ENCODE assay signal across 1 cellular context in the genomic region with DNA sequence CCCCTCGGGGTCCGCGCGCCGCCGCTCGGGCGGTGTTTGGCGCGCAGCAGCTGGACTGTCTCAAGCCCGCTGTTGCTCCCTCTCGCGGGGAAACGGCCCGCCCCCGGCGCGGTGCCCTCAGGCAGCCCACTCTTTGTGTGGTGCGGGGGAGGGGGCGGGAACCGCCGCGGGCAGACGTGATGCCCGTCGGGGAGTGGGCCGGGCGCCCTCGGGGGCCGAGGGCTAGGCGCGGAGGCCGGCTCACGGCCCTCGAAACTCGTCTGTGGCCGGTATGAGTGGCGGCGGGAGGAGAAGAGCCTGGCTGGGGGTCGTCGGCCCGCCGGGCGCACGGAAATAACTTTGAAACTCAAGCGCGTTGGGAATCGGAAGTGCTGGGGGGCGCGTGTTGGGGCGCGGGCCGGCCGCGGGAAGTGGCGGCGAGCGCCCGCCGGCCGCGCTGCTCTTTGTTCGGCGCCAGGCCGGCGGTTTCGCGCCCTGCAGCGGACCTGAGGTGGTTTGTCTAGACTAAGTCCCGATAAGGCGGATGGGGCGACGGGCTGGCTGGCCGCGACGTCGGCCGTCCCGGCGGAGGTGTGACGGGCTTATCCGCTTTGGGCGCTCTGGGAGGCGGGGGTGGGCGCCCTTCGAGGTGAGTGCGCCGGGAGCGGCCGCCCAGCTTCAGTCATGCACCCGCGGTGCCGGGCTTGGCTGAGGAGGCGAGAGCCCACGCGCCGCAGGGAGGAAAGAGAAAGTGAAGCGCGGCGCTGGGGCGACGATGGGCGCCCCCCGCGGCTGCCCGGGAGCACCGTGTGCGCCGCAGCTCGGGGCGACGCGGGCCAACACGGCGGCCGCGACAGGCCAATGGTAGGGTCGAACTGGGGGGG.
A peak's percentile ranks its signal among the peaks of the same experiment; 100 is the strongest.
TF ChIP-seq lines count a peak whose summit lies in the region.

No MANE protein-coding gene starts in this region.

TF ChIP-seq in GM12878, 131 proteins besides CTCF, POLR2A, EP300 and RAD21 (continued from another document and continues in another):
- TF ChIP-seq IRF5 (IDR thresholded peaks at IDR 0.05; ENCODE audit: borderline replicate concordance), result no peak
- 0 out of 2 replicates have a peak, but pooled peaks have one; percentile 7 for TF ChIP-seq ZBED1 (IDR thresholded peaks at IDR 0.05; ENCODE audit: borderline replicate concordance)
- TF ChIP-seq BACH1 (IDR thresholded peaks at IDR 0.05; ENCODE audit: borderline replicate concordance), result peak; percentile 91
- no peak for TF ChIP-seq ASH2L (IDR thresholded peaks at IDR 0.05; ENCODE audit: borderline replicate concordance, low read depth)
- TF ChIP-seq, protein P1, sequence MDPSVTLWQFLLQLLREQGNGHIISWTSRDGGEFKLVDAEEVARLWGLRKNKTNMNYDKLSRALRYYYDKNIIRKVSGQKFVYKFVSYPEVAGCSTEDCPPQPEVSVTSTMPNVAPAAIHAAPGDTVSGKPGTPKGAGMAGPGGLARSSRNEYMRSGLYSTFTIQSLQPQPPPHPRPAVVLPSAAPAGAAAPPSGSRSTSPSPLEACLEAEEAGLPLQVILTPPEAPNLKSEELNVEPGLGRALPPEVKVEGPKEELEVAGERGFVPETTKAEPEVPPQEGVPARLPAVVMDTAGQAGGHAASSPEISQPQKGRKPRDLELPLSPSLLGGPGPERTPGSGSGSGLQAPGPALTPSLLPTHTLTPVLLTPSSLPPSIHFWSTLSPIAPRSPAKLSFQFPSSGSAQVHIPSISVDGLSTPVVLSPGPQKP (IDR thresholded peaks at IDR 0.05; ENCODE audit: low read depth, low read length), result no peak
- TF ChIP-seq CBX3 (IDR thresholded peaks at IDR 0.05; ENCODE audit: borderline replicate concordance, low read depth), result no peak
- no peak; the same call in 1 of the 2 replicates for TF ChIP-seq CHD1 (IDR thresholded peaks at IDR 0.05; ENCODE audit: low read depth, low read length)
- no peak for TF ChIP-seq SMC3 (IDR thresholded peaks at IDR 0.05; ENCODE audit: borderline replicate concordance, low read length)
- TF ChIP-seq YBX1 (IDR thresholded peaks at IDR 0.05), result no peak
- TF ChIP-seq POU2F2 (IDR thresholded peaks at IDR 0.05; ENCODE audit: borderline replicate concordance, low read depth, low read length), result no peak
- TF ChIP-seq IRF4 (IDR thresholded peaks at IDR 0.05; ENCODE audit: low read depth, low read length), result no peak
- TF ChIP-seq ZNF622 (IDR thresholded peaks at IDR 0.05), result no peak
- TF ChIP-seq, protein P2, sequence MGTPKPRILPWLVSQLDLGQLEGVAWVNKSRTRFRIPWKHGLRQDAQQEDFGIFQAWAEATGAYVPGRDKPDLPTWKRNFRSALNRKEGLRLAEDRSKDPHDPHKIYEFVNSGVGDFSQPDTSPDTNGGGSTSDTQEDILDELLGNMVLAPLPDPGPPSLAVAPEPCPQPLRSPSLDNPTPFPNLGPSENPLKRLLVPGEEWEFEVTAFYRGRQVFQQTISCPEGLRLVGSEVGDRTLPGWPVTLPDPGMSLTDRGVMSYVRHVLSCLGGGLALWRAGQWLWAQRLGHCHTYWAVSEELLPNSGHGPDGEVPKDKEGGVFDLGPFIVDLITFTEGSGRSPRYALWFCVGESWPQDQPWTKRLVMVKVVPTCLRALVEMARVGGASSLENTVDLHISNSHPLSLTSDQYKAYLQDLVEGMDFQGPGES (IDR thresholded peaks at IDR 0.05), result no peak
- TF ChIP-seq NR2C2 (IDR thresholded peaks at IDR 0.05; ENCODE audit: borderline replicate concordance, control insufficient read depth, insufficient read length, low read depth), result no peak
- 0 out of 2 replicates have a peak, but pooled peaks have one; percentile 5 for TF ChIP-seq IKZF1 (conservative IDR thresholded peaks at IDR 0.05)
- no peak for TF ChIP-seq MTA3 (IDR thresholded peaks at IDR 0.05; ENCODE audit: borderline replicate concordance, low read length)
- TF ChIP-seq, protein P3, sequence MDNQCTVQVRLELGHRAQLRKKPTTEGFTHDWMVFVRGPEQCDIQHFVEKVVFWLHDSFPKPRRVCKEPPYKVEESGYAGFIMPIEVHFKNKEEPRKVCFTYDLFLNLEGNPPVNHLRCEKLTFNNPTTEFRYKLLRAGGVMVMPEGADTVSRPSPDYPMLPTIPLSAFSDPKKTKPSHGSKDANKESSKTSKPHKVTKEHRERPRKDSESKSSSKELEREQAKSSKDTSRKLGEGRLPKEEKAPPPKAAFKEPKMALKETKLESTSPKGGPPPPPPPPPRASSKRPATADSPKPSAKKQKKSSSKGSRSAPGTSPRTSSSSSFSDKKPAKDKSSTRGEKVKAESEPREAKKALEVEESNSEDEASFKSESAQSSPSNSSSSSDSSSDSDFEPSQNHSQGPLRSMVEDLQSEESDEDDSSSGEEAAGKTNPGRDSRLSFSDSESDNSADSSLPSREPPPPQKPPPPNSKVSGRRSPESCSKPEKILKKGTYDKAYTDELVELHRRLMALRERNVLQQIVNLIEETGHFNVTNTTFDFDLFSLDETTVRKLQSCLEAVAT (IDR thresholded peaks at IDR 0.05), result 0 out of 2 replicates have a peak, but pooled peaks have one; percentile 4
- peak; percentile 36; the same call in 1 of the 2 replicates for TF ChIP-seq TAF1 (IDR thresholded peaks at IDR 0.05; ENCODE audit: borderline replicate concordance, low read depth, low read length)
- no peak for TF ChIP-seq ZNF217 (IDR thresholded peaks at IDR 0.05)
- TF ChIP-seq HCFC1 (IDR thresholded peaks at IDR 0.05; ENCODE audit: low read length), result no peak
- no peak for TF ChIP-seq BRCA1 (IDR thresholded peaks at IDR 0.05; ENCODE audit: low read depth, low read length)
- TF ChIP-seq ETV6 (conservative IDR thresholded peaks at IDR 0.05 in 1 of 2, IDR thresholded peaks at IDR 0.05 in 1 of 2; ENCODE audit: borderline replicate concordance in 1 of 2, low read depth in 1 of 2), result no peak
- TF ChIP-seq E4F1 (IDR thresholded peaks at IDR 0.05; ENCODE audit: borderline replicate concordance, partially characterized antibody), result no peak
- no peak for TF ChIP-seq ZNF592 (IDR thresholded peaks at IDR 0.05)
- no peak for TF ChIP-seq MXI1 (IDR thresholded peaks at IDR 0.05; ENCODE audit: low read depth, low read length)
- no peak for TF ChIP-seq EZH2 (IDR thresholded peaks at IDR 0.05; ENCODE audit: borderline replicate concordance, control insufficient read depth, low read depth, low read length)
- TF ChIP-seq ZZZ3 (IDR thresholded peaks at IDR 0.05; ENCODE audit: control insufficient read depth, insufficient read length, low read depth), result no peak
- no peak for TF ChIP-seq ATF7 (IDR thresholded peaks at IDR 0.05; ENCODE audit: low read depth)
- TF ChIP-seq, protein P4, sequence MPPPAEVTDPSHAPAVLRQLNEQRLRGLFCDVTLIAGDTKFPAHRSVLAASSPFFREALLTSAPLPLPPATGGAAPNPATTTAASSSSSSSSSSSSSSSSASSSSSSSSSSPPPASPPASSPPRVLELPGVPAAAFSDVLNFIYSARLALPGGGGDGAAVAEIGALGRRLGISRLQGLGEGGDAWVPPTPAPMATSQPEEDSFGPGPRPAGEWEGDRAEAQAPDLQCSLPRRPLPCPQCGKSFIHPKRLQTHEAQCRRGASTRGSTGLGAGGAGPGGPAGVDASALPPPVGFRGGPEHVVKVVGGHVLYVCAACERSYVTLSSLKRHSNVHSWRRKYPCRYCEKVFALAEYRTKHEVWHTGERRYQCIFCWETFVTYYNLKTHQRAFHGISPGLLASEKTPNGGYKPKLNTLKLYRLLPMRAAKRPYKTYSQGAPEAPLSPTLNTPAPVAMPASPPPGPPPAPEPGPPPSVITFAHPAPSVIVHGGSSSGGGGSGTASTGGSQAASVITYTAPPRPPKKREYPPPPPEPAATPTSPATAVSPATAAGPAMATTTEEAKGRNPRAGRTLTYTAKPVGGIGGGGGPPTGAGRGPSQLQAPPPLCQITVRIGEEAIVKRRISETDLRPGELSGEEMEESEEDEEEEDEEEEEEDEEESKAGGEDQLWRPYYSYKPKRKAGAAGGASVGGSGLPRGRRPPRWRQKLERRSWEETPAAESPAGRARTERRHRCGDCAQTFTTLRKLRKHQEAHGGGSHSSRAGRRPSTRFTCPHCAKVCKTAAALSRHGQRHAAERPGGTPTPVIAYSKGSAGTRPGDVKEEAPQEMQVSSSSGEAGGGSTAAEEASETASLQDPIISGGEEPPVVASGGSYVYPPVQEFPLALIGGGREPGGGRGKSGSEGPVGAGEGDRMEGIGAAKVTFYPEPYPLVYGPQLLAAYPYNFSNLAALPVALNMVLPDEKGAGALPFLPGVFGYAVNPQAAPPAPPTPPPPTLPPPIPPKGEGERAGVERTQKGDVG (CRISPR knock-in tag; IDR thresholded peaks at IDR 0.05), result no peak
- no peak for TF ChIP-seq MTA2 (IDR thresholded peaks at IDR 0.05; ENCODE audit: low read depth)
- TF ChIP-seq SKIL (IDR thresholded peaks at IDR 0.05; ENCODE audit: low read depth, poor library complexity, severe bottlenecking), result no peak
- TF ChIP-seq RBBP5 (conservative IDR thresholded peaks at IDR 0.05), result no peak
- no peak; the same call in 1 of the 2 replicates for TF ChIP-seq CBFB (IDR thresholded peaks at IDR 0.05; ENCODE audit: low read depth)
- TF ChIP-seq RCOR1 (conservative IDR thresholded peaks at IDR 0.05; ENCODE audit: low read depth, low read length), result no peak
- TF ChIP-seq EGR1 (IDR thresholded peaks at IDR 0.05; ENCODE audit: borderline replicate concordance in 1 of 2, low read depth in 2 of 2, low read length in 2 of 2), result no peak
- no peak for TF ChIP-seq TCF3 (IDR thresholded peaks at IDR 0.05; ENCODE audit: borderline replicate concordance, insufficient read depth, low read depth, low read length)
- no peak for TF ChIP-seq PML (IDR thresholded peaks at IDR 0.05; ENCODE audit: low read length)
- no peak for TF ChIP-seq CEBPB (IDR thresholded peaks at IDR 0.05; ENCODE audit: borderline replicate concordance in 1 of 2, low read depth in 2 of 2, low read length in 2 of 2)
- no peak for TF ChIP-seq TCF12 (IDR thresholded peaks at IDR 0.05; ENCODE audit: low read depth, low read length)
- TF ChIP-seq FOS (IDR thresholded peaks at IDR 0.05; ENCODE audit: borderline replicate concordance, extremely low read depth, insufficient read length), result no peak
- no peak for TF ChIP-seq NRF1 (conservative IDR thresholded peaks at IDR 0.05; ENCODE audit: low read depth, low read length)
- peak; percentile 15 for TF ChIP-seq POLR2AphosphoS2 (IDR thresholded peaks at IDR 0.05; ENCODE audit: low read depth, low read length)
